In the genomic region with DNA sequence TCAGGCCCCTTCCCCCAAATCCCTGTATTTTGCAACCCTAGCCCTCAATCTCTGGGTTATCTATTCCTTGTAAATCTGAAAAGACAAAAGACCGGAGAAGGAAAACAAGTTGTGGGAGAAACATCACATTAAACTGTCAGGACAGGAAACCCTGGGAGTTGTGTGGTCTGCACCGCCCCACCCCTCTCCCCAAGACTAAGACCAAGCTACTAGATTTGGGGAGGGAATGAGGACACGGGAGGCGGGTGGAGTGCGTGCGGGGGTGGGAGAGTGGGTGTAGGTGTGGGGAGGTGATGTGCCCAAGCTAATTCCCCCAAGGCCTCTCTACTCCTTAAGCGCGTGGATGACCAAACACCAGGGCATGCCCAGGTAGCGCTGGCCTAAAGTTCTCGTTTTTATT, we compare ENCODE assay signal across 11 cellular contexts. TPM values are rescaled to one million over a fixed set of nuclear protein-coding genes. Genes with fewer than 3 reads are reported as not detected.
DNase-seq lines count a peak whose midpoint lies in the region; FAIRE-seq and TF ChIP-seq lines count a peak whose summit lies in the region.
"Had no signal": no experiment of that assay in that cellular context is flagged by ENCODE, and none has a peak within 500 bp of the region (broad histone marks: within the 10 kb centered on the region; RNA-seq: fewer than 3 reads in every experiment).

No MANE protein-coding gene starts in this region.

- H3K27ac ChIP-seq in BLaER1 (no peak overlapping the region), SJSA1 (peak overlapping the region; percentile 75)

- no peaks in the 10 kb centered on the region for H3K9me3 Mint-ChIP-seq in osteocyte (ENCODE audit: unreplicated experiment)
- H3K9me3 Mint-ChIP-seq in activated CD4-positive, alpha-beta memory T cell treated with anti-CD3 and anti-CD28 coated beads, Interleukin-2, amount 10 ng/mL, durations not matched to agents 7 days and 5 days = no peaks in the 10 kb centered on the region
- H3K9me3 Mint-ChIP-seq: activated CD4-positive, alpha-beta T cell treated with anti-CD3 and anti-CD28 coated beads, Interleukin-2, amount 10 ng/mL, durations not matched to agents 7 days and 5 days had no signal

- H3K27me3 ChIP-seq in BLaER1 = peaks cover 20% of the 10 kb centered on the region
- no peaks in the 10 kb centered on the region for H3K27me3 ChIP-seq in SJSA1 (replicated peaks)

- H3K4me1 ChIP-seq in BLaER1 (peaks cover 13% of the 10 kb centered on the region), SJSA1 (replicated peaks) (peaks cover 71% of the 10 kb centered on the region)

- H3K27me3 Mint-ChIP-seq in osteocyte (ENCODE audit: unreplicated experiment) = peaks cover 12% of the 10 kb centered on the region
- H3K27me3 Mint-ChIP-seq in activated CD4-positive, alpha-beta memory T cell treated with anti-CD3 and anti-CD28 coated beads, Interleukin-2, amount 10 ng/mL, durations not matched to agents 7 days and 5 days = peaks cover 68% of the 10 kb centered on the region

- peak overlapping the region; percentile 95; the same call in 1 of the 2 replicates for H3K4me2 ChIP-seq in BLaER1

- DNase-seq in SJSA1 (ENCODE audit: low read depth in 1 of 2, low spot score in 2 of 2) (peak in 1 of 2 experiments; percentile 50), fibroblast of mammary gland (ENCODE audit: low read depth) (no peak), osteocyte (ENCODE audit: extremely low spot score, unreplicated experiment) (no peak), inferior parietal cortex (ENCODE audit: extremely low spot score) (no peak), medulla oblongata (ENCODE audit: extremely low spot score) (no peak), GM12892 (ENCODE audit: insufficient read length) (no peak)
- DNase-seq in activated CD4-positive, alpha-beta memory T cell treated with anti-CD3 and anti-CD28 coated beads, Interleukin-2, amount 10 ng/mL, durations not matched to agents 7 days and 5 days = no peak
- DNase-seq: activated CD4-positive, alpha-beta T cell treated with anti-CD3 and anti-CD28 coated beads, Interleukin-2, amount 10 ng/mL, durations not matched to agents 7 days and 5 days; HCEC 1CT; NCI-H1436 treated with DMSO at 0.1 percent for 48 hours had no signal

- FAIRE-seq in GM12892 (lab: Jason Lieb, UNC) = no peak

- TF ChIP-seq CTCF in fibroblast of mammary gland (conservative IDR thresholded peaks at IDR 0.05; ENCODE audit: control insufficient read depth, insufficient read depth, low read depth, low read length) = no peak
- TF ChIP-seq CTCF in osteocyte (IDR thresholded peaks at IDR 0.05) = no peak

- H3K36me3 ChIP-seq in BLaER1 (no peaks in the 10 kb centered on the region), SJSA1 (peaks cover 6% of the 10 kb centered on the region; the same call in 1 of the 2 replicates)

- no peaks in the 10 kb centered on the region for H3K36me3 Mint-ChIP-seq in osteocyte (ENCODE audit: unreplicated experiment)
- peaks cover 3% of the 10 kb centered on the region for H3K36me3 Mint-ChIP-seq in activated CD4-positive, alpha-beta memory T cell treated with anti-CD3 and anti-CD28 coated beads, Interleukin-2, amount 10 ng/mL, durations not matched to agents 7 days and 5 days (ENCODE audit: low read depth)

- CTCF ChIA-PET in activated CD4-positive, alpha-beta memory T cell treated with anti-CD3 and anti-CD28 coated beads, Interleukin-2, amount 10 ng/mL, durations not matched to agents 7 days and 5 days (lab: Charles Lee) = interaction anchor here (1.1 kb wide), 1 partner anchor 57 kb away, joined by 3 read pairs; no protein-coding TSS in a partner anchor

- no peaks in the 10 kb centered on the region for H3K9me3 ChIP-seq in BLaER1
- H3K9me3 ChIP-seq in SJSA1 (replicated peaks) = no peaks in the 10 kb centered on the region

- POLR2A ChIA-PET in activated CD4-positive, alpha-beta memory T cell treated with anti-CD3 and anti-CD28 coated beads, Interleukin-2, amount 10 ng/mL, durations not matched to agents 7 days and 5 days (lab: Charles Lee) = interaction anchor here (0.6 to 0.7 kb wide), 2 partner anchors 47 to 290 kb away, joined by 3 read pairs; no protein-coding TSS in a partner anchor

- peaks cover 44% of the 10 kb centered on the region for H3K4me1 Mint-ChIP-seq in osteocyte (ENCODE audit: unreplicated experiment)
- peaks cover 7% of the 10 kb centered on the region for H3K4me1 Mint-ChIP-seq in activated CD4-positive, alpha-beta memory T cell treated with anti-CD3 and anti-CD28 coated beads, Interleukin-2, amount 10 ng/mL, durations not matched to agents 7 days and 5 days

- H3K4me3 Mint-ChIP-seq in osteocyte (ENCODE audit: unreplicated experiment) = peak overlapping the region; percentile 72
- H3K4me3 Mint-ChIP-seq in activated CD4-positive, alpha-beta memory T cell treated with anti-CD3 and anti-CD28 coated beads, Interleukin-2, amount 10 ng/mL, durations not matched to agents 7 days and 5 days = no peak overlapping the region
- H3K4me3 Mint-ChIP-seq: activated CD4-positive, alpha-beta T cell treated with anti-CD3 and anti-CD28 coated beads, Interleukin-2, amount 10 ng/mL, durations not matched to agents 7 days and 5 days had no signal

- H3K9ac ChIP-seq in BLaER1 = no peak overlapping the region

- peak overlapping the region; percentile 63 for H3K27ac Mint-ChIP-seq in osteocyte (ENCODE audit: unreplicated experiment)
- H3K27ac Mint-ChIP-seq in activated CD4-positive, alpha-beta memory T cell treated with anti-CD3 and anti-CD28 coated beads, Interleukin-2, amount 10 ng/mL, durations not matched to agents 7 days and 5 days = no peak overlapping the region
- H3K27ac Mint-ChIP-seq: activated CD4-positive, alpha-beta T cell treated with anti-CD3 and anti-CD28 coated beads, Interleukin-2, amount 10 ng/mL, durations not matched to agents 7 days and 5 days had no signal

- H3K4me3 ChIP-seq in BLaER1 (no peak overlapping the region), SJSA1 (peak overlapping the region; percentile 96), fibroblast of mammary gland (ENCODE audit: control insufficient read depth, low read depth, low read length) (peak overlapping the region; percentile 60)

- no peaks in the 10 kb centered on the region for H4K20me1 ChIP-seq in BLaER1

- TF ChIP-seq POLR2A in GM12892 (IDR thresholded peaks at IDR 0.05; ENCODE audit: low read depth, low read length) = no peak

RNA-seq across cellular contexts. Expression of gene JCAD, which starts 1.3 kb away (rescaled TPM):
- 15.6 and 24.9 TPM in 2 replicates for total RNA-seq in SJSA1 (2014; rRNA removed; shearing (Covaris generic))
- total RNA-seq in osteocyte = 7.5 and 7.7 TPM in 2 replicates
- polyA plus RNA-seq in GM12892 (2012; ENCODE audit: missing spikeins) = 0.04 TPM
- total RNA-seq in activated CD4-positive, alpha-beta memory T cell treated with anti-CD3 and anti-CD28 coated beads, Interleukin-2, amount 10 ng/mL, durations not matched to agents 7 days and 5 days = 1 to 10 TPM in 1 of 2 experiments, under 1 TPM in 1; 0.68 to 1.0 TPM
